14 cellular contexts compared by ENCODE assay signal in the genomic region with DNA sequence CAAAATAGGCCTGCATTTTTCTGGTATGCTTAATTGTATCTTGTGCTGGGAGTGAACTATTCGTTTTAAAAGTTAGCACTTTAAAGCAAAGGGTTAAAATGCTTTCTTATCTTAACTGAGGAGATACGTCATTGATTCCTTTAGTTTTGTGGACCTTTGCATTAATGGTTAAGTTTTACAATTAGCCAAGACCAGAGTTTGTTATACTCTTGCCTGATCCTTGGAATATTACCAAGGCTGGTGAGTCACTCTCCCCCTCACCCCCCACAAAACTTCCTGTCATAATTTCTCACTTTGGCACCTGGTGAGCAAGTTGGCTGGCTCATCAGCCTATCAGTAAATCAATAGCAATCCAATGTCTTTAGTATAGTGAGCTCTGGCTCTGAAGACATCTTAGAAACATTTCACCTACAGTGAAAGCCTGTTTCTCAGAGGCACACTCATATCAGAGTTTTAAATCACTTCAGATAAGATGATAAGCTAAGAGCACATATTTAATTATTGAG. TPM values are rescaled to one million over a fixed set of nuclear protein-coding genes. Genes with fewer than 3 reads are reported as not detected.
DNase-seq lines count a peak whose midpoint lies in the region; ATAC-seq, FAIRE-seq and TF ChIP-seq lines count a peak whose summit lies in the region.
"Had no signal": no experiment of that assay in that cellular context is flagged by ENCODE, and none has a peak within 500 bp of the region (broad histone marks: within the 10 kb centered on the region; RNA-seq: fewer than 3 reads in every experiment).

No MANE protein-coding gene starts in this region.

- 49% methylated on average over 2 of the region's 2 CpGs for WGBS in right cardiac atrium

- no peaks in the 10 kb centered on the region for H3K36me3 Mint-ChIP-seq in activated naive CD8-positive, alpha-beta T cell treated with anti-CD3 and anti-CD28 coated beads for 36 hours

- H3K4me1 ChIP-seq in right cardiac atrium (ENCODE audit: control insufficient read depth, insufficient read depth, low read length): no peaks in the 10 kb centered on the region
- H3K4me1 ChIP-seq: left ventricle myocardium inferior had no signal

- H3K27ac ChIP-seq in right cardiac atrium (ENCODE audit: low read length): no peak overlapping the region
- H3K27ac ChIP-seq: left ventricle myocardium inferior had no signal

- in situ Hi-C loops in astrocyte of the cerebellum (cut with HindIII; ENCODE audit: low sequenced_read_pairs): no loop called here

- no peaks in the 10 kb centered on the region for H3K27me3 ChIP-seq in kidney epithelial cell (ENCODE audit: control insufficient read depth, insufficient read depth, low read length)
- no peaks in the 10 kb centered on the region for H3K27me3 ChIP-seq in right cardiac atrium (ENCODE audit: control insufficient read depth, insufficient read depth)

- H3K9me3 Mint-ChIP-seq in activated naive CD8-positive, alpha-beta T cell treated with anti-CD3 and anti-CD28 coated beads for 36 hours: no peaks in the 10 kb centered on the region
- H3K9me3 Mint-ChIP-seq: activated T-helper 2 cell treated with anti-CD3 and anti-CD28 coated beads, Interferon-gamma antibody, Interleukin-2, Interleukin-4, amounts not matched to agents 10 μg/mL and 5 μg/mL and 100 μg/mL, durations not matched to agents 14 hours and 24 hours and 36 hours had no signal

- ATAC-seq in HG03378 (IDR thresholded peaks at IDR 0.05; ENCODE audit: unreplicated experiment): no peak
- no peak for ATAC-seq in right cardiac atrium

- TF ChIP-seq CTCF in astrocyte of the cerebellum (IDR thresholded peaks at IDR 0.05; ENCODE audit: low read depth, low read length, missing control alignments): no peak
- TF ChIP-seq CTCF in kidney epithelial cell (IDR thresholded peaks at IDR 0.05; ENCODE audit: insufficient read depth, low read length, poor library complexity, severe bottlenecking): no peak

- DNase-seq in A172 (ENCODE audit: low spot score): peak; percentile 71
- DNase-seq in HS-5 (ENCODE audit: low read depth): peak; percentile 86
- peak; percentile 78 for DNase-seq in astrocyte of the cerebellum (ENCODE audit: low read depth)
- peak; percentile 77 for DNase-seq in kidney epithelial cell (ENCODE audit: low read depth)
- DNase-seq in right cardiac atrium: no peak
- DNase-seq in activated naive CD8-positive, alpha-beta T cell treated with anti-CD3 and anti-CD28 coated beads for 36 hours: no peak
- no peak for DNase-seq in frontal cortex (ENCODE audit: low spot score in 2 of 2)
- DNase-seq: AML-193; effector CD4-positive, alpha-beta T cell; left ventricle myocardium inferior had no signal

- H3K4me3 ChIP-seq in astrocyte of the cerebellum (ENCODE audit: low read depth, low read length) (no peak overlapping the region), kidney epithelial cell (ENCODE audit: low read depth, low read length) (no peak overlapping the region), right cardiac atrium (ENCODE audit: low read length) (no peak overlapping the region)
- H3K4me3 ChIP-seq: left ventricle myocardium inferior had no signal

- no peaks in the 10 kb centered on the region for H3K27me3 Mint-ChIP-seq in activated naive CD8-positive, alpha-beta T cell treated with anti-CD3 and anti-CD28 coated beads for 36 hours

- H3K4me1 Mint-ChIP-seq in activated naive CD8-positive, alpha-beta T cell treated with anti-CD3 and anti-CD28 coated beads for 36 hours: peaks cover 5% of the 10 kb centered on the region

- intact Hi-C loops in right cardiac atrium (cut with DNase I): no loop called here

- no peak for FAIRE-seq in frontal cortex (lab: Jason Lieb, UNC)
- FAIRE-seq: H1 had no signal

- no peak overlapping the region for H3K27ac Mint-ChIP-seq in activated naive CD8-positive, alpha-beta T cell treated with anti-CD3 and anti-CD28 coated beads for 36 hours
- H3K27ac Mint-ChIP-seq: activated T-helper 2 cell treated with anti-CD3 and anti-CD28 coated beads, Interferon-gamma antibody, Interleukin-2, Interleukin-4, amounts not matched to agents 10 μg/mL and 5 μg/mL and 100 μg/mL, durations not matched to agents 14 hours and 24 hours and 36 hours had no signal

- no peaks in the 10 kb centered on the region for H3K36me3 ChIP-seq in kidney epithelial cell (ENCODE audit: control insufficient read depth, insufficient read depth, low read length)
- H3K36me3 ChIP-seq: left ventricle myocardium inferior had no signal

- H3K9me3 ChIP-seq in right cardiac atrium (ENCODE audit: control insufficient read depth, low read length): no peaks in the 10 kb centered on the region
- H3K9me3 ChIP-seq: left ventricle myocardium inferior had no signal

- no peak overlapping the region for H3K4me3 Mint-ChIP-seq in activated naive CD8-positive, alpha-beta T cell treated with anti-CD3 and anti-CD28 coated beads for 36 hours

RNA-seq across cellular contexts. Expression of a gene that starts 26.7 kb away (rescaled TPM):
- 0.07 TPM in 2 replicates for total RNA-seq in A172 (2014; rRNA removed; shearing (Covaris generic))
- total RNA-seq in kidney epithelial cell: not detected in 2 replicates
- not detected for total RNA-seq in right cardiac atrium
- polyA plus RNA-seq in right cardiac atrium: not detected
- total RNA-seq in activated naive CD8-positive, alpha-beta T cell treated with anti-CD3 and anti-CD28 coated beads for 36 hours: not detected
- not detected for total RNA-seq in frontal cortex
- total RNA-seq: activated T-helper 2 cell treated with anti-CD3 and anti-CD28 coated beads, Interferon-gamma antibody, Interleukin-2, Interleukin-4, amounts not matched to agents 10 μg/mL and 5 μg/mL and 100 μg/mL, durations not matched to agents 14 hours and 24 hours and 36 hours; H1; left ventricle myocardium inferior; NCI-H460 had no signal
- polyA plus RNA-seq: H1 had no signal

Comparison
In these comparisons a context has a peak if more than half of its experiments do, and no peak if none do; other contexts are left out.
1. DNase-seq: peak in A172 (single experiment), HS-5 (single experiment), astrocyte of the cerebellum (single experiment) and kidney epithelial cell (single experiment); none in right cardiac atrium (0 of 3), activated naive CD8-positive, alpha-beta T cell treated with anti-CD3 and anti-CD28 coated beads for 36 hours (single experiment) and frontal cortex (0 of 2).